ENCODE assay signal across 1 cellular context in genomic region chr3:42012935-42013651, GRCh38.
TF ChIP-seq lines count a peak whose summit lies in the region.

No MANE protein-coding gene starts in this region.

TF ChIP-seq in HepG2, 621 proteins besides CTCF, POLR2A, EP300 and RAD21 (continued from another document):
- TF ChIP-seq PRPF4 (IDR thresholded peaks at IDR 0.05; ENCODE audit: low read depth, low read length, poor library complexity, severe bottlenecking) (no peak), ZNF597 (CRISPR knock-in tag; IDR thresholded peaks at IDR 0.05) (no peak), SRY (CRISPR knock-in tag; IDR thresholded peaks at IDR 0.05) (0 out of 2 replicates have a peak, but pooled peaks have one; percentile 16), CCAR2 (optimal IDR thresholded peaks at IDR 0.05; ENCODE audit: low read depth, low read length) (no peak), ZFYVE20 (CRISPR knock-in tag; IDR thresholded peaks at IDR 0.05; ENCODE audit: borderline replicate concordance, low read depth) (no peak), MLXIP (CRISPR knock-in tag; IDR thresholded peaks at IDR 0.05; ENCODE audit: borderline replicate concordance) (no peak), BRF2 (CRISPR knock-in tag; IDR thresholded peaks at IDR 0.05) (no peak), ZFP91 (CRISPR knock-in tag; IDR thresholded peaks at IDR 0.05; ENCODE audit: borderline replicate concordance) (peak; percentile 35; the same call in 1 of the 2 replicates), NFKBIZ (CRISPR knock-in tag; IDR thresholded peaks at IDR 0.05) (no peak), NONO (IDR thresholded peaks at IDR 0.05) (no peak), NONO (CRISPR knock-in tag; conservative IDR thresholded peaks at IDR 0.05) (peak; percentile 23; the same call in 1 of the 2 replicates), BATF2 (CRISPR knock-in tag; IDR thresholded peaks at IDR 0.05) (no peak), ZNF556 (CRISPR knock-in tag; IDR thresholded peaks at IDR 0.05; ENCODE audit: borderline replicate concordance) (no peak; the same call in 1 of the 2 replicates), ZNF281 (CRISPR knock-in tag; IDR thresholded peaks at IDR 0.05; ENCODE audit: borderline replicate concordance) (no peak), ZNF644 (CRISPR knock-in tag; IDR thresholded peaks at IDR 0.05; ENCODE audit: low read depth) (no peak), ZNF446 (CRISPR knock-in tag; IDR thresholded peaks at IDR 0.05) (no peak), ZNF329 (CRISPR knock-in tag; IDR thresholded peaks at IDR 0.05; ENCODE audit: low read depth) (peak; percentile 52; the same call in 1 of the 2 replicates), ZHX2 (IDR thresholded peaks at IDR 0.05; ENCODE audit: low read depth) (no peak), ZHX2 (CRISPR knock-in tag; IDR thresholded peaks at IDR 0.05; ENCODE audit: borderline replicate concordance) (no peak), ZNF205 (CRISPR knock-in tag; IDR thresholded peaks at IDR 0.05) (no peak), ZKSCAN1 (IDR thresholded peaks at IDR 0.05; ENCODE audit: low read length) (no peak)
